ENCODE assay signal across 1 cellular context in the genomic region with DNA sequence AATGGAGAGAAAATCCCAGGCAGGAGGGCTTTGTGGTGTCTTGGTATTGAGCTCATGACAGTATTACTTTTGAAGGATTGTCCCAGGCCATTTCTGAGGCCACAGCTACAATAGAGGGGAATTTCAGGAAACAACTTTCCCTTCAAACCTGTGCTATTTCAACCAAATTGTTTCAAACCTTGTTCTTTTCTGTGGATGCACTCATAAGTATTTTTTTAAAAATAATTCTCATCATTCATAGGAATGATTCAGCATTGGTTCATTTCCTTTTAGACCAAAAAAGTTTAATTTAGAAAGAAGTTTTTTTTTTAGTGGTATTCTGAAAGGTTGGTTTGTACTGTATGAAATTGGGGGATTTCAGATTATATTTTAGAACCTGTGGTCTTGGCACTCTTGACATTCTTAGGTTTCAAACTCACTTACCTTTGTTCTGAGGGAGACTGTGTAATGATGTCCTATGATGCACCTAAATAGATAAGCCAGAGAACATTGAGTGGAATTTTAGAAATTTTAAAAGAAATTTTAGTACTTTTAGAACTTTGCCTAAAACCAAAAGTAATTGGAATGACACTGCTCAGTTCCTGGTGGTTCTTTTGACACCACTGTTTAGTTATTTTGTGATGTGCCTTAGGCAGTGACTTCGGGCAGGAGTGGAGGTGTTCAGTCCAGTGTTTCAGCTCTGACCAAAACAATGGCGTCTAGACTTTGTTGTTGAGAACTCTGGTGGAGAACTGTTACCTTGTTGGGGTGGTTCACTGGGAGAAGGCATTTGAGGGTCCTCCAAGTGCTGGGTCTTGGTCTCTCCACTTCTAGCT.
A peak's percentile ranks its signal among the peaks of the same experiment; 100 is the strongest.
TF ChIP-seq lines count a peak whose summit lies in the region.

No MANE protein-coding gene starts in this region.

TF ChIP-seq in K562, 482 proteins besides CTCF, POLR2A, EP300 and RAD21:
- TF ChIP-seq CBFA2T2 (conservative IDR thresholded peaks at IDR 0.05) (no peak), ETV6 (IDR thresholded peaks at IDR 0.05; ENCODE audit: borderline replicate concordance in 1 of 2, low read depth in 2 of 2, low read length in 1 of 2) (no peak), ETV6 (CRISPR knock-in tag; IDR thresholded peaks at IDR 0.05; ENCODE audit: borderline replicate concordance) (no peak), RB1 (IDR thresholded peaks at IDR 0.05; ENCODE audit: low read depth) (no peak), FOXJ2 (tag; IDR thresholded peaks at IDR 0.05) (0 out of 2 replicates have a peak, but pooled peaks have one; percentile 11)
